Comparison of ENCODE assay signal across 9 cellular contexts in the genomic region with DNA sequence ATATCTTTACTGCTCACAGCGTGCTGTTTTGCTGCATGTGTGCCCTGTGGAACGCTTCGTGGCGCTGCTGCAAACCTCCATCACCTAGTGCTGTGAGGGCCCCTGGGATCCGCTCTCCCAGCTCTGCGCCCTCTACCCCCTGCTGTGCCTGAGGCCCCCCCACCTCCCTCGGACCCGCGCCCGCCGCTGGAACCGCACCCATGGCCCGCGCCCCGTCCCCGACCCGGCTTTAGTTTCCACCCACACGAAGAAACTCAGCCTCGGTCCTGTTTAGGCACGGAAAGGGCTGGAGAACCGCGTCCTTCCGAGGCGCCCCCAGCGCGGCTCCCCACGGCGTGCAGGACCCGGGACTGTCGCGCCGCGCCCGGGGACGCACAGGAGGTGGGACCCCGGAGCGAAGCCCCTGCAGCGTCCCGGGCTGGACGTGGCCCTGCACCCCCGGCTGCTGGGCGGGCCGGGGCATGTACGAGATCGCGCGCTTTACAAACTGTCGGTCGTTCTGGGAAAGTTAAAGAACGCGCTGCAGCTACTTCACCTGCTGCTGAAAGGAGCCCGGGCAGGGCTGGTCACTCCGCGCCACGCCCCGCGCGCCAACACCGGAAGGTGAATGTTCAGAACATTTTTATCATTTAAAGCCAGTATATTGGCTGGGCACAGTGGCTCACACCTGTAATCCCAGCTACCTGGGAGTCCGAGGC. TPM values are rescaled to one million over a fixed set of nuclear protein-coding genes. Genes with fewer than 3 reads are reported as not detected.
DNase-seq lines count a peak whose midpoint lies in the region; ATAC-seq and TF ChIP-seq lines count a peak whose summit lies in the region.
"Had no signal": no experiment of that assay in that cellular context is flagged by ENCODE, and none has a peak within 500 bp of the region (broad histone marks: within the 10 kb centered on the region; RNA-seq: fewer than 3 reads in every experiment).

No MANE protein-coding gene starts in this region.

- in situ Hi-C loops in brain microvascular endothelial cell (cut with HindIII; ENCODE audit: low pct_ligation_motif_present, low sequenced_read_pairs): no loop called here

- no peaks in the 10 kb centered on the region for H3K9me3 ChIP-seq in CD4-positive, alpha-beta T cell (ENCODE audit: control insufficient read depth, low read length)

- no peaks in the 10 kb centered on the region for H3K9me3 Mint-ChIP-seq in activated naive CD4-positive, alpha-beta T cell treated with anti-CD3 and anti-CD28 coated beads for 36 hours
- H3K9me3 Mint-ChIP-seq in type B pancreatic cell: no peaks in the 10 kb centered on the region
- no peaks in the 10 kb centered on the region for H3K9me3 Mint-ChIP-seq in CD4-positive, alpha-beta T cell

- DNase-seq in activated naive CD4-positive, alpha-beta T cell treated with anti-CD3 and anti-CD28 coated beads for 36 hours: no peak
- DNase-seq in activated naive CD4-positive, alpha-beta T cell treated with anti-CD3 and anti-CD28 coated beads, Interleukin-2, amount 50 U/mL, for 16 hours: no peak
- DNase-seq in brain microvascular endothelial cell (peak; percentile 32), iPS-NIHi7 (ENCODE audit: extremely low spot score) (peak; percentile 19), type B pancreatic cell (ENCODE audit: extremely low spot score, unreplicated experiment) (no peak), DMS153 treated with DMSO at 0.1 percent for 48 hours (lab: John Stamatoyannopoulos, UW; ENCODE audit: unreplicated experiment) (no peak)
- no peak for DNase-seq in CD4-positive, alpha-beta T cell
- DNase-seq: activated gamma-delta T cell had no signal

- intact Hi-C loops in activated naive CD4-positive, alpha-beta T cell treated with anti-CD3 and anti-CD28 coated beads for 36 hours (cut with micrococcal nuclease): no loop called here
- intact Hi-C loops in CD4-positive, alpha-beta T cell (cut with DNase I, micrococcal nuclease): no loop called here

- H3K36me3 Mint-ChIP-seq in activated naive CD4-positive, alpha-beta T cell treated with anti-CD3 and anti-CD28 coated beads for 36 hours (ENCODE audit: low read depth): peaks cover 2% of the 10 kb centered on the region
- H3K36me3 Mint-ChIP-seq in type B pancreatic cell: peaks cover 2% of the 10 kb centered on the region
- peaks cover 7% of the 10 kb centered on the region for H3K36me3 Mint-ChIP-seq in CD4-positive, alpha-beta T cell (ENCODE audit: low read depth)

- no peaks in the 10 kb centered on the region for H3K36me3 ChIP-seq in brain microvascular endothelial cell (replicated peaks)

- TF ChIP-seq CTCF in brain microvascular endothelial cell (IDR thresholded peaks at IDR 0.05; ENCODE audit: low read depth, low read length, missing control alignments) (peak; percentile 30), type B pancreatic cell (conservative IDR thresholded peaks at IDR 0.05) (no peak)
- no peak for TF ChIP-seq CTCF in CD4-positive, alpha-beta T cell (IDR thresholded peaks at IDR 0.05)

- CTCF ChIA-PET in activated naive CD4-positive, alpha-beta T cell treated with anti-CD3 and anti-CD28 coated beads for 36 hours (lab: Charles Lee): no interaction called here
- CTCF ChIA-PET in CD4-positive, alpha-beta T cell (lab: Charles Lee): no interaction called here

- peaks cover 34% of the 10 kb centered on the region for H3K27me3 Mint-ChIP-seq in activated naive CD4-positive, alpha-beta T cell treated with anti-CD3 and anti-CD28 coated beads for 36 hours (ENCODE audit: low read depth)
- H3K27me3 Mint-ChIP-seq in type B pancreatic cell: peaks cover 11% of the 10 kb centered on the region
- peaks cover 25% of the 10 kb centered on the region for H3K27me3 Mint-ChIP-seq in CD4-positive, alpha-beta T cell

- peak overlapping the region; percentile 42 for H3K4me3 ChIP-seq in brain microvascular endothelial cell (ENCODE audit: low read depth, low read length)

- no peak for ATAC-seq in CD4-positive, alpha-beta T cell (ENCODE audit: poor library complexity)
- no peak for ATAC-seq in HG03095 (IDR thresholded peaks at IDR 0.05; ENCODE audit: unreplicated experiment)

- POLR2A ChIA-PET in CD4-positive, alpha-beta T cell (lab: Charles Lee): no interaction called here

- peaks cover 2% of the 10 kb centered on the region for H3K4me1 Mint-ChIP-seq in activated naive CD4-positive, alpha-beta T cell treated with anti-CD3 and anti-CD28 coated beads for 36 hours (ENCODE audit: low read depth)
- H3K4me1 Mint-ChIP-seq in type B pancreatic cell (ENCODE audit: unreplicated experiment): no peaks in the 10 kb centered on the region
- H3K4me1 Mint-ChIP-seq in CD4-positive, alpha-beta T cell (ENCODE audit: low read depth): no peaks in the 10 kb centered on the region

- H3K27me3 ChIP-seq in brain microvascular endothelial cell (replicated peaks): no peaks in the 10 kb centered on the region
- peaks cover 19% of the 10 kb centered on the region for H3K27me3 ChIP-seq in CD4-positive, alpha-beta T cell (ENCODE audit: control insufficient read depth, insufficient read depth, low read length)

- H3K27ac ChIP-seq in brain microvascular endothelial cell: no peak overlapping the region
- H3K27ac ChIP-seq in CD4-positive, alpha-beta T cell (ENCODE audit: low read depth, low read length): no peak overlapping the region

- H3K4me3 Mint-ChIP-seq in activated naive CD4-positive, alpha-beta T cell treated with anti-CD3 and anti-CD28 coated beads for 36 hours: peak overlapping the region; percentile 24
- H3K4me3 Mint-ChIP-seq in type B pancreatic cell: peak overlapping the region; percentile 57
- H3K4me3 Mint-ChIP-seq in CD4-positive, alpha-beta T cell: no peak overlapping the region

- no peak overlapping the region for H3K27ac Mint-ChIP-seq in activated naive CD4-positive, alpha-beta T cell treated with anti-CD3 and anti-CD28 coated beads for 36 hours
- H3K27ac Mint-ChIP-seq in type B pancreatic cell: no peak overlapping the region
- H3K27ac Mint-ChIP-seq in CD4-positive, alpha-beta T cell: no peak overlapping the region

RNA-seq across cellular contexts. Expression of a gene that starts 54.3 kb away (rescaled TPM):
- total RNA-seq in activated naive CD4-positive, alpha-beta T cell treated with anti-CD3 and anti-CD28 coated beads for 36 hours: 10 to 100 TPM; 21.4 to 21.6 TPM
- total RNA-seq in type B pancreatic cell (ENCODE audit: low replicate concordance): 20.9 and 21.8 TPM in 2 replicates
- 10 to 100 TPM; 13.8 to 15.3 TPM for total RNA-seq in CD4-positive, alpha-beta T cell

Comparison
In these comparisons a context has a peak if more than half of its experiments do, and no peak if none do; other contexts are left out.
1. DNase-seq: peak in brain microvascular endothelial cell (single experiment) and iPS-NIHi7 (single experiment); none in activated naive CD4-positive, alpha-beta T cell treated with anti-CD3 and anti-CD28 coated beads for 36 hours (single experiment), activated naive CD4-positive, alpha-beta T cell treated with anti-CD3 and anti-CD28 coated beads, Interleukin-2, amount 50 U/mL, for 16 hours (single experiment), type B pancreatic cell (single experiment), DMS153 treated with DMSO at 0.1 percent for 48 hours (single experiment) and CD4-positive, alpha-beta T cell (0 of 10).